ENCODE assay signal across 1 cellular context in genomic region chr1:16703602-16704001, GRCh38.
A peak's percentile ranks its signal among the peaks of the same experiment; 100 is the strongest.
TF ChIP-seq lines count a peak whose summit lies in the region.
"Not testable (repeated sequence)": the region's sequence is repeated elsewhere in the genome, so short reads cannot be mapped to it uniquely, and the experiment has no call there.

No MANE protein-coding gene starts in this region.

TF ChIP-seq in K562, 482 proteins besides CTCF, POLR2A, EP300 and RAD21 (continued from another document):
- TF ChIP-seq PBX2 (CRISPR knock-in tag; IDR thresholded peaks at IDR 0.05; ENCODE audit: low read depth), result not testable (repeated sequence)
- TF ChIP-seq PBX2 (tag; conservative IDR thresholded peaks at IDR 0.05; ENCODE audit: low read depth), result peak; percentile 53; the same call in 1 of the 2 replicates
- TF ChIP-seq MEIS2 (IDR thresholded peaks at IDR 0.05; ENCODE audit: partially characterized antibody), result peak; percentile 74
- peak; percentile 79 for TF ChIP-seq PKNOX1 (IDR thresholded peaks at IDR 0.05)
TF ChIP-seq in K562: peak in this region for 4; not testable (repeated sequence) for 478.
